Comparison of ENCODE assay signal across 12 cellular contexts in genomic region chr15:75840659-75841058, GRCh38. TPM values are rescaled to one million over a fixed set of nuclear protein-coding genes. Genes with fewer than 3 reads are reported as not detected.
DNase-seq lines count a peak whose midpoint lies in the region; ATAC-seq, FAIRE-seq and TF ChIP-seq lines count a peak whose summit lies in the region.
"Had no signal": no experiment of that assay in that cellular context is flagged by ENCODE, and none has a peak within 500 bp of the region (broad histone marks: within the 10 kb centered on the region; RNA-seq: fewer than 3 reads in every experiment).

No MANE protein-coding gene starts in this region.

- peaks cover 11% of the 10 kb centered on the region; the same call in 1 of the 2 replicates for H3K9me1 ChIP-seq in IMR-90 (ENCODE audit: insufficient read depth, low read length)

- no peak overlapping the region for H3K9ac ChIP-seq in IMR-90 (ENCODE audit: low read depth, low read length)
- H3K9ac ChIP-seq: BLaER1 treated with 17β-estradiol and CSF1 and Interleukin-3, amounts not matched to agents 10 nM and 100 nM had no signal

- H2BK20ac ChIP-seq in IMR-90 (ENCODE audit: low read depth, low read length) = no peak overlapping the region

- no peak for FAIRE-seq in A549 (lab: Jason Lieb, UNC)

- TF ChIP-seq POLR2A in A549 (IDR thresholded peaks at IDR 0.05; ENCODE audit: low read length) = no peak
- no peak for TF ChIP-seq POLR2A in IMR-90 (IDR thresholded peaks at IDR 0.05; ENCODE audit: low read depth, low read length)

- 0 out of 3 replicates have a peak overlapping the region, but pooled peaks have one; percentile 19 for H3K4me2 ChIP-seq in A549
- peak overlapping the region; percentile 30; the same call in 1 of the 2 replicates for H3K4me2 ChIP-seq in IMR-90 (ENCODE audit: low read depth, low read length)
- H3K4me2 ChIP-seq: BLaER1 treated with 17β-estradiol and CSF1 and Interleukin-3, amounts not matched to agents 10 nM and 100 nM had no signal

- peaks cover 14 to 16% of the 10 kb centered on the region in 2 experiments; a peak in 3 of 4 replicates for H3K79me1 ChIP-seq in IMR-90 (ENCODE audit: low read depth in 1 of 2, low read length in 2 of 2)

- no peak for TF ChIP-seq RAD21 in A549 (conservative IDR thresholded peaks at IDR 0.05 in 1 of 2, IDR thresholded peaks at IDR 0.05 in 1 of 2)
- no peak for TF ChIP-seq RAD21 in IMR-90 (IDR thresholded peaks at IDR 0.05; ENCODE audit: low read length)

- in situ Hi-C loops in IMR-90 (cut with MboI; ENCODE audit: low sequenced_read_pairs) = no loop called here

- no peak overlapping the region for H3K23ac ChIP-seq in IMR-90 (ENCODE audit: low read depth, low read length)

- H4K8ac ChIP-seq in IMR-90 (ENCODE audit: low read depth in 2 of 2, low read length in 2 of 2) = no peak overlapping the region

- H3K36me3 ChIP-seq in IMR-90 (ENCODE audit: control insufficient read depth, insufficient read depth, low read length) = no peaks in the 10 kb centered on the region; the same call in 1 of the 2 replicates
- H3K36me3 ChIP-seq: upper lobe of left lung had no signal

- H4K91ac ChIP-seq in IMR-90 (ENCODE audit: insufficient read depth, low read depth, low read length) = no peak overlapping the region

- H2AK5ac ChIP-seq in IMR-90 (ENCODE audit: low read depth, low read length) = no peak overlapping the region

- no peak overlapping the region for H3K18ac ChIP-seq in IMR-90 (ENCODE audit: low read depth, low read length)

- H2AFZ ChIP-seq in IMR-90 (replicated peaks; ENCODE audit: low read length, poor library complexity) = no peak overlapping the region

- no peak overlapping the region for H3K4ac ChIP-seq in IMR-90 (ENCODE audit: low read depth, low read length)

- no peak overlapping the region for H3K56ac ChIP-seq in IMR-90 (ENCODE audit: extremely low read depth, insufficient read depth, low read length)

- BruUV-seq in IMR-90 (replicated peaks; lab: Mats Ljungman, UMichigan) = no TSS peak

- H3K4me3 ChIP-seq in A549 = no peak overlapping the region
- no peak overlapping the region for H3K4me3 ChIP-seq in IMR-90 (ENCODE audit: insufficient read depth, low read depth, low read length)
- H3K4me3 ChIP-seq: BLaER1 treated with 17β-estradiol and CSF1 and Interleukin-3, amounts not matched to agents 10 nM and 100 nM; upper lobe of left lung had no signal

- H2BK5ac ChIP-seq in IMR-90 (ENCODE audit: low read depth, low read length, poor library complexity, severe bottlenecking) = no peak overlapping the region

- H3K9me3 ChIP-seq in A549 (no peaks in the 10 kb centered on the region), IMR-90 (ENCODE audit: control insufficient read depth, insufficient read depth, low read length) (no peaks in the 10 kb centered on the region)
- H3K9me3 ChIP-seq: BLaER1 treated with 17β-estradiol and CSF1 and Interleukin-3, amounts not matched to agents 10 nM and 100 nM; upper lobe of left lung had no signal

- intact Hi-C loops in IMR-90 (cut with micrococcal nuclease) = no loop called here

- DNase-seq in A549 (ENCODE audit: low read depth in 1 of 2, low spot score in 1 of 2) = peak; percentile 63 to 71
- DNase-seq in IMR-90 = peak; percentile 75
- DNase-seq in cerebellum (ENCODE audit: low spot score) = peak; percentile 12
- peak; percentile 56 for DNase-seq in kidney tubule cell (ENCODE audit: low spot score)
- DNase-seq in activated CD4-positive, alpha-beta T cell treated with anti-CD3 and anti-CD28 coated beads, Interleukin-2, amount 50 U/mL, for 4 hours = no peak
- no peak for DNase-seq in COLO829 (ENCODE audit: low spot score)
- DNase-seq in NCI-H2081 (lab: John Stamatoyannopoulos, UW) = no peak
- DNase-seq: activated T-cell treated with anti-CD3 and anti-CD28 coated beads, Interleukin-2, amount 50 U/mL, for 48 hours; T-helper 1 cell had no signal

- H3K27ac ChIP-seq in A549 (no peak overlapping the region), IMR-90 (ENCODE audit: insufficient read depth, low read length) (no peak overlapping the region)
- H3K27ac ChIP-seq: BLaER1 treated with 17β-estradiol and CSF1 and Interleukin-3, amounts not matched to agents 10 nM and 100 nM; upper lobe of left lung had no signal

- no peak for TF ChIP-seq EP300 in A549 (IDR thresholded peaks at IDR 0.05)

- no peak overlapping the region for H3K14ac ChIP-seq in IMR-90 (replicated peaks; ENCODE audit: low read depth, low read length)

- no peak overlapping the region for H4K5ac ChIP-seq in IMR-90 (ENCODE audit: low read depth, low read length)

- ATAC-seq in A549 (no peak), IMR-90 (ENCODE audit: low read depth) (no peak), HG02642 (IDR thresholded peaks at IDR 0.05; ENCODE audit: poor library complexity, unreplicated experiment) (no peak)

- H3K4me1 ChIP-seq in A549 (peaks cover 22% of the 10 kb centered on the region), IMR-90 (ENCODE audit: control insufficient read depth, insufficient read depth, low read length) (peaks cover 8% of the 10 kb centered on the region)

- dilution Hi-C loops in IMR-90 (cut with HindIII; ENCODE audit: low sequenced_read_pairs, unreplicated experiment) = no loop called here

- peaks cover 16% of the 10 kb centered on the region for H4K20me1 ChIP-seq in IMR-90 (ENCODE audit: insufficient read depth, low read length)

- no peak overlapping the region for H2BK15ac ChIP-seq in IMR-90 (ENCODE audit: low read depth, low read length)

- CTCF ChIA-PET in A549 (lab: Yijun Ruan, JAX) = interaction anchor here (1.1 to 4.1 kb wide), 6 partner anchors 11 to 39 kb away, joined by 3 to 18 read pairs (median 10); no protein-coding TSS in a partner anchor
- CTCF ChIA-PET in IMR-90 (lab: Yijun Ruan, JAX) = no interaction called here

- H2BK120ac ChIP-seq in IMR-90 (ENCODE audit: low read depth, low read length) = no peak overlapping the region

- H3K27me3 ChIP-seq in IMR-90 (ENCODE audit: control insufficient read depth, insufficient read depth, low read length) = no peaks in the 10 kb centered on the region
- H3K27me3 ChIP-seq: BLaER1 treated with 17β-estradiol and CSF1 and Interleukin-3, amounts not matched to agents 10 nM and 100 nM; upper lobe of left lung had no signal

- no peak overlapping the region for H2AK9ac ChIP-seq in IMR-90 (replicated peaks; ENCODE audit: low read depth, low read length, poor library complexity)

- TF ChIP-seq CTCF in A549 (IDR thresholded peaks at IDR 0.05) (no peak), IMR-90 (conservative IDR thresholded peaks at IDR 0.05; ENCODE audit: low read depth, low read length) (no peak)

- POLR2A ChIA-PET in A549 (lab: Yijun Ruan, JAX) = interaction anchor here (0.8 to 3.4 kb wide), 2 partner anchors 63 to 472 kb away, joined by 3 to 19 read pairs; partner anchors contain the start of genes FBXO22 and MAN2C1
- POLR2A ChIA-PET in IMR-90 (lab: Charles Lee; ENCODE audit: unreplicated experiment) = interaction anchor here (0.6 kb wide), 2 partner anchors 55 to 83 kb away, joined by 4 to 6 read pairs; no protein-coding TSS in a partner anchor

TF ChIP-seq in A549, 52 proteins besides CTCF, POLR2A, EP300 and RAD21:
- TF ChIP-seq CEBPB (IDR thresholded peaks at IDR 0.05) (no peak), HOXB5 (CRISPR knock-in tag; IDR thresholded peaks at IDR 0.05) (no peak), USF2 (IDR thresholded peaks at IDR 0.05) (peak; percentile 88)

TF ChIP-seq in IMR-90, 13 proteins besides CTCF, POLR2A, EP300 and RAD21:
- TF ChIP-seq USF2 (IDR thresholded peaks at IDR 0.05; ENCODE audit: low read depth, low read length) (peak; percentile 96), MAZ (IDR thresholded peaks at IDR 0.05; ENCODE audit: borderline replicate concordance, low read depth, low read length) (no peak)

RNA-seq across cellular contexts. Expression of gene UBE2Q2, which starts 2.6 kb away (rescaled TPM):
- 41.2 and 50.6 TPM in 2 replicates for polyA plus RNA-seq in A549 (2011; rRNA removed)
- 15.2 and 18.2 TPM in 2 replicates for polyA plus RNA-seq in A549 (2012; cell fraction: cytosol; rRNA removed)
- 11.9 and 16.6 TPM in 2 replicates for polyA plus RNA-seq in A549 (2012; cell fraction: nucleus; rRNA removed)
- polyA plus RNA-seq in A549 (2017; fragmentation: RNase III; extraction: RNeasy Plus Mini Kit Qiagen cat#74134 plus additional on column Dnase treatment) = 36.0 to 40.1 TPM (median 36.5 TPM) in 3 replicates
- 8.3 and 14.3 TPM in 2 replicates for polyA minus RNA-seq in A549 (2011; rRNA and poly(A)+ RNA removed)
- total RNA-seq in IMR-90 (2012; rRNA removed) = 28.9 and 44.2 TPM in 2 replicates
- polyA plus RNA-seq in IMR-90 (2012; rRNA removed) = 14.0 and 18.0 TPM in 2 replicates
- polyA plus RNA-seq in IMR-90 (2012; cell fraction: cytosol; rRNA removed) = 3.6 and 7.7 TPM in 2 replicates
- polyA plus RNA-seq in IMR-90 (2012; cell fraction: nucleus; rRNA removed; ENCODE audit: low replicate concordance) = 6.6 and 18.5 TPM in 2 replicates
- 54.3 TPM for total RNA-seq in cerebellum

Comparison
In these comparisons a context has a peak if more than half of its experiments do, and no peak if none do; other contexts are left out.
1. DNase-seq: peak in A549 (2 of 2), IMR-90 (single experiment), cerebellum (single experiment) and kidney tubule cell (single experiment); none in activated CD4-positive, alpha-beta T cell treated with anti-CD3 and anti-CD28 coated beads, Interleukin-2, amount 50 U/mL, for 4 hours (0 of 2), COLO829 (single experiment) and NCI-H2081 (0 of 2).